In genomic region chr11:79444923-79445322, GRCh38 we compare ENCODE assay signal across 21 cellular contexts. TPM values are rescaled to one million over a fixed set of nuclear protein-coding genes. Genes with fewer than 3 reads are reported as not detected.
"Had no signal": no experiment of that assay in that cellular context is flagged by ENCODE, and none has a peak within 500 bp of the region (broad histone marks: within the 10 kb centered on the region; RNA-seq: fewer than 3 reads in every experiment).

No MANE protein-coding gene starts in this region.

- H3K27ac ChIP-seq: coronary artery, dorsolateral prefrontal cortex, esophagus muscularis mucosa, foreskin keratinocyte, gastroesophageal sphincter, heart left ventricle, hepatocyte, left ventricle myocardium inferior, lower lobe of right lung had no signal

- H3K27ac Mint-ChIP-seq: immature natural killer cell had no signal

- H3K9me3 ChIP-seq: esophagus muscularis mucosa, gastroesophageal sphincter, lower lobe of right lung had no signal

- H3K4me1 Mint-ChIP-seq: immature natural killer cell had no signal

- H3K4me3 Mint-ChIP-seq: immature natural killer cell had no signal

- H2AFZ ChIP-seq: hepatocyte had no signal

- H3K79me2 ChIP-seq: hepatocyte had no signal

- DNase-seq: dermis blood vessel endothelial cell; dorsolateral prefrontal cortex; effector CD4-positive, alpha-beta T cell; effector memory CD4-positive, alpha-beta T cell; foreskin keratinocyte; heart left ventricle; hypothalamus; immature natural killer cell; islet precursor cell; kidney; kidney glomerular epithelial cell; left colon; left ventricle myocardium inferior; lower lobe of right lung; mesenchymal stem cell; midbrain had no signal

- H3K4me2 ChIP-seq: hepatocyte had no signal

- H3K27me3 ChIP-seq: foreskin keratinocyte had no signal

- H3K4me1 ChIP-seq: foreskin keratinocyte had no signal

- H3K36me3 ChIP-seq: esophagus muscularis mucosa, gastroesophageal sphincter, heart left ventricle, left ventricle myocardium inferior, lower lobe of right lung had no signal

- H3K4me3 ChIP-seq: coronary artery, dorsolateral prefrontal cortex, esophagus muscularis mucosa, gastroesophageal sphincter, heart left ventricle, hepatocyte, left ventricle myocardium inferior, lower lobe of right lung had no signal

RNA-seq across cellular contexts. Expression of gene TENM4, which starts 4.1 kb away (rescaled TPM):
- total RNA-seq: lung microvascular endothelial cell had no signal
- polyA plus RNA-seq: immature natural killer cell had no signal
